18 cellular contexts compared by ENCODE assay signal in genomic region chr19:1558552-1558951, GRCh38. TPM values are rescaled to one million over a fixed set of nuclear protein-coding genes. Genes with fewer than 3 reads are reported as not detected.
A peak's percentile ranks its signal among the peaks of the same experiment; 100 is the strongest.
DNase-seq lines count a peak whose midpoint lies in the region; TF ChIP-seq lines count a peak whose summit lies in the region.
"Had no signal": no experiment of that assay in that cellular context is flagged by ENCODE, and none has a peak within 500 bp of the region (broad histone marks: within the 10 kb centered on the region; RNA-seq: fewer than 3 reads in every experiment).

No MANE protein-coding gene starts in this region.

- no peaks in the 10 kb centered on the region for H3K79me2 ChIP-seq in OCI-LY7 (ENCODE audit: insufficient read depth, low read depth, low read length)

- H3K27me3 Mint-ChIP-seq in glutamatergic neuron (ENCODE audit: unreplicated experiment) (peaks cover 4% of the 10 kb centered on the region), osteocyte (ENCODE audit: unreplicated experiment) (no peaks in the 10 kb centered on the region)
- H3K27me3 Mint-ChIP-seq in activated T-helper 1 cell treated with anti-CD3 and anti-CD28 coated beads, Interleukin-12 subunit alpha, Interleukin-12 subunit beta, Interleukin-2, Interleukin-4 antibody, amounts not matched to agents 30 ng/mL and 10 ng/mL and 1 ng/mL, durations not matched to agents 14 hours and 24 hours and 36 hours (ENCODE audit: insufficient read depth), result no peaks in the 10 kb centered on the region

- no peaks in the 10 kb centered on the region for H3K9me2 ChIP-seq in OCI-LY7 (ENCODE audit: insufficient read depth, low read length)

- POLR2A ChIA-PET in RWPE1 (lab: Yijun Ruan, JAX; ENCODE audit: low non-redundant PET), result interaction anchor here (0.6 kb wide), 2 partner anchors 18 to 288 kb away, joined by 3 read pairs; no protein-coding TSS in a partner anchor
- POLR2A ChIA-PET in OCI-LY7 (lab: Charles Lee), result no interaction called here

- H2AFZ ChIP-seq in OCI-LY7 (ENCODE audit: low read length), result no peak overlapping the region
- H2AFZ ChIP-seq: GM23338 had no signal

- H3K9me3 Mint-ChIP-seq in glutamatergic neuron (ENCODE audit: unreplicated experiment), result peaks cover 10% of the 10 kb centered on the region
- no peaks in the 10 kb centered on the region for H3K9me3 Mint-ChIP-seq in osteocyte (ENCODE audit: unreplicated experiment)
- no peaks in the 10 kb centered on the region for H3K9me3 Mint-ChIP-seq in activated T-helper 1 cell treated with anti-CD3 and anti-CD28 coated beads, Interleukin-12 subunit alpha, Interleukin-12 subunit beta, Interleukin-2, Interleukin-4 antibody, amounts not matched to agents 30 ng/mL and 10 ng/mL and 1 ng/mL, durations not matched to agents 14 hours and 24 hours and 36 hours
- H3K9me3 Mint-ChIP-seq: CD8-positive, alpha-beta T cell; GM23338 had no signal

- H3K4me3 Mint-ChIP-seq in glutamatergic neuron (ENCODE audit: unreplicated experiment) (no peak overlapping the region), osteocyte (ENCODE audit: unreplicated experiment) (no peak overlapping the region)
- H3K4me3 Mint-ChIP-seq in activated T-helper 1 cell treated with anti-CD3 and anti-CD28 coated beads, Interleukin-12 subunit alpha, Interleukin-12 subunit beta, Interleukin-2, Interleukin-4 antibody, amounts not matched to agents 30 ng/mL and 10 ng/mL and 1 ng/mL, durations not matched to agents 14 hours and 24 hours and 36 hours, result no peak overlapping the region
- H3K4me3 Mint-ChIP-seq: CD14-positive monocyte; CD8-positive, alpha-beta T cell; GM23338 had no signal

- intact Hi-C loops in OCI-LY7 (cut with micrococcal nuclease; ENCODE audit: unreplicated experiment), result no loop called here
- intact Hi-C loops in activated T-helper 1 cell treated with anti-CD3 and anti-CD28 coated beads, Interleukin-12 subunit alpha, Interleukin-12 subunit beta, Interleukin-2, Interleukin-4 antibody, amounts not matched to agents 30 ng/mL and 10 ng/mL and 1 ng/mL, durations not matched to agents 14 hours and 24 hours and 36 hours (cut with micrococcal nuclease), result no loop called here

- CTCF ChIA-PET in RWPE1 (lab: Yijun Ruan, JAX) (interaction anchor here (0.6 to 0.9 kb wide), 2 partner anchors 13 to 217 kb away, joined by 3 to 4 read pairs; no protein-coding TSS in a partner anchor), OCI-LY7 (lab: Charles Lee; ENCODE audit: unreplicated experiment) (interaction anchor here (0.6 kb wide), 1 partner anchor 10 kb away, joined by 3 read pairs; no protein-coding TSS in a partner anchor)

- no TSS peak for BruUV-seq in OCI-LY7 (replicated peaks; lab: Mats Ljungman, UMichigan)

- H3K4me2 ChIP-seq in OCI-LY7 (ENCODE audit: low read length), result no peak overlapping the region
- H3K4me2 ChIP-seq: GM23338 had no signal

- H3K4me3 ChIP-seq in OCI-LY7 (ENCODE audit: low read depth, low read length, poor library complexity, severe bottlenecking), result no peak overlapping the region
- H3K4me3 ChIP-seq: GM23338, HAP-1 had no signal

- H4K20me1 ChIP-seq in OCI-LY7 (ENCODE audit: insufficient read depth, low read length), result no peaks in the 10 kb centered on the region

- H3K9me3 ChIP-seq in OCI-LY7 (ENCODE audit: low read length), result no peaks in the 10 kb centered on the region
- H3K9me3 ChIP-seq: HAP-1 had no signal

- no peaks in the 10 kb centered on the region for H3K36me3 ChIP-seq in OCI-LY7 (ENCODE audit: insufficient read depth, low read length)

- H3K4me1 Mint-ChIP-seq in glutamatergic neuron (ENCODE audit: low read depth, unreplicated experiment) (peaks cover 8% of the 10 kb centered on the region), osteocyte (ENCODE audit: unreplicated experiment) (peaks cover 5% of the 10 kb centered on the region)
- no peaks in the 10 kb centered on the region for H3K4me1 Mint-ChIP-seq in activated T-helper 1 cell treated with anti-CD3 and anti-CD28 coated beads, Interleukin-12 subunit alpha, Interleukin-12 subunit beta, Interleukin-2, Interleukin-4 antibody, amounts not matched to agents 30 ng/mL and 10 ng/mL and 1 ng/mL, durations not matched to agents 14 hours and 24 hours and 36 hours (ENCODE audit: low read depth)
- H3K4me1 Mint-ChIP-seq: CD14-positive monocyte, GM23338 had no signal

- DNase-seq in D341Med (ENCODE audit: low spot score) (peak; percentile 31), RWPE1 (ENCODE audit: low spot score) (no peak), glutamatergic neuron (no peak), osteocyte (ENCODE audit: extremely low spot score, unreplicated experiment) (no peak), NCI-H82 (lab: John Stamatoyannopoulos, UW) (no peak), NCI-H82 treated with DMSO at 0.1 percent for 48 hours (lab: John Stamatoyannopoulos, UW; ENCODE audit: unreplicated experiment) (no peak), OCI-LY7 (ENCODE audit: low spot score) (no peak)
- DNase-seq in activated T-helper 1 cell treated with anti-CD3 and anti-CD28 coated beads, Interleukin-12 subunit alpha, Interleukin-12 subunit beta, Interleukin-2, Interleukin-4 antibody, amounts not matched to agents 30 ng/mL and 10 ng/mL and 1 ng/mL, durations not matched to agents 14 hours and 24 hours and 36 hours (ENCODE audit: low spot score), result no peak
- DNase-seq: CD8-positive, alpha-beta T cell; COR-L47; DND-41; GF-D8 had no signal

- H3K4me1 ChIP-seq in OCI-LY7 (ENCODE audit: insufficient read depth, low read length, poor library complexity, severe bottlenecking), result no peaks in the 10 kb centered on the region
- H3K4me1 ChIP-seq: HAP-1 had no signal

- peak overlapping the region; percentile 52 for H3K27ac Mint-ChIP-seq in glutamatergic neuron (ENCODE audit: unreplicated experiment)
- H3K27ac Mint-ChIP-seq in osteocyte (ENCODE audit: unreplicated experiment), result peak overlapping the region; percentile 23
- H3K27ac Mint-ChIP-seq in activated T-helper 1 cell treated with anti-CD3 and anti-CD28 coated beads, Interleukin-12 subunit alpha, Interleukin-12 subunit beta, Interleukin-2, Interleukin-4 antibody, amounts not matched to agents 30 ng/mL and 10 ng/mL and 1 ng/mL, durations not matched to agents 14 hours and 24 hours and 36 hours, result no peak overlapping the region
- H3K27ac Mint-ChIP-seq: CD8-positive, alpha-beta T cell; GM23338 had no signal

- no peak for TF ChIP-seq CTCF in RWPE1 (conservative IDR thresholded peaks at IDR 0.05; ENCODE audit: low read depth)
- no peak for TF ChIP-seq CTCF in glutamatergic neuron (IDR thresholded peaks at IDR 0.05; ENCODE audit: partially characterized antibody, unreplicated experiment)
- TF ChIP-seq CTCF in osteocyte (IDR thresholded peaks at IDR 0.05), result no peak
- TF ChIP-seq CTCF in OCI-LY7 (conservative IDR thresholded peaks at IDR 0.05; ENCODE audit: low read length), result no peak

- H3K36me3 Mint-ChIP-seq in glutamatergic neuron (ENCODE audit: unreplicated experiment) (no peaks in the 10 kb centered on the region), osteocyte (ENCODE audit: unreplicated experiment) (peaks cover 3% of the 10 kb centered on the region)
- no peaks in the 10 kb centered on the region for H3K36me3 Mint-ChIP-seq in activated T-helper 1 cell treated with anti-CD3 and anti-CD28 coated beads, Interleukin-12 subunit alpha, Interleukin-12 subunit beta, Interleukin-2, Interleukin-4 antibody, amounts not matched to agents 30 ng/mL and 10 ng/mL and 1 ng/mL, durations not matched to agents 14 hours and 24 hours and 36 hours (ENCODE audit: low read depth)
- H3K36me3 Mint-ChIP-seq: CD14-positive monocyte; CD8-positive, alpha-beta T cell had no signal

- H3K27ac ChIP-seq in RWPE1 (peak overlapping the region; percentile 3; the same call in 1 of the 2 replicates), OCI-LY7 (ENCODE audit: low read depth, low read length, poor library complexity, severe bottlenecking) (no peak overlapping the region)
- H3K27ac ChIP-seq: 22Rv1, HL-60 had no signal

RNA-seq across cellular contexts. Expression of gene MEX3D, which starts 9.6 kb away (rescaled TPM):
- total RNA-seq in glutamatergic neuron (ENCODE audit: unreplicated experiment) (96.7 TPM), osteocyte (65.5 and 67.5 TPM in 2 replicates), OCI-LY7 (2022) (9.4 and 11.9 TPM in 2 replicates)
- 11.7 and 13.6 TPM in 2 replicates for total RNA-seq in OCI-LY7 (2014; rRNA removed; shearing (Covaris generic))
- total RNA-seq in activated T-helper 1 cell treated with anti-CD3 and anti-CD28 coated beads, Interleukin-12 subunit alpha, Interleukin-12 subunit beta, Interleukin-2, Interleukin-4 antibody, amounts not matched to agents 30 ng/mL and 10 ng/mL and 1 ng/mL, durations not matched to agents 14 hours and 24 hours and 36 hours, result 14.6 and 15.0 TPM in 2 replicates

RNA-seq across cellular contexts. Expression of gene MBD3, which starts 34.1 kb away (rescaled TPM):
- 106 TPM for total RNA-seq in glutamatergic neuron (ENCODE audit: unreplicated experiment)
- 96.3 and 101 TPM in 2 replicates for total RNA-seq in osteocyte
- 147 and 172 TPM in 2 replicates for total RNA-seq in OCI-LY7 (2014; rRNA removed; shearing (Covaris generic))
- 168 TPM in 2 replicates for total RNA-seq in OCI-LY7 (2022)
- total RNA-seq in activated T-helper 1 cell treated with anti-CD3 and anti-CD28 coated beads, Interleukin-12 subunit alpha, Interleukin-12 subunit beta, Interleukin-2, Interleukin-4 antibody, amounts not matched to agents 30 ng/mL and 10 ng/mL and 1 ng/mL, durations not matched to agents 14 hours and 24 hours and 36 hours, result 136 and 139 TPM in 2 replicates

RNA-seq across cellular contexts. Expression of gene PLK5, which starts 34.7 kb away (rescaled TPM):
- total RNA-seq in glutamatergic neuron (ENCODE audit: unreplicated experiment) (0.69 TPM), osteocyte (0.54 TPM in 1 of 2 replicates, not detected in the other), OCI-LY7 (2022) (0.17 and 0.26 TPM in 2 replicates)
- total RNA-seq in OCI-LY7 (2014; rRNA removed; shearing (Covaris generic)), result 0.31 TPM in 1 of 2 replicates, not detected in the other
- not detected in 2 replicates for total RNA-seq in activated T-helper 1 cell treated with anti-CD3 and anti-CD28 coated beads, Interleukin-12 subunit alpha, Interleukin-12 subunit beta, Interleukin-2, Interleukin-4 antibody, amounts not matched to agents 30 ng/mL and 10 ng/mL and 1 ng/mL, durations not matched to agents 14 hours and 24 hours and 36 hours
- total RNA-seq: A673; CD8-positive, alpha-beta T cell had no signal

RNA-seq across cellular contexts. Expression of gene ADAMTSL5, which starts 45.7 kb away (rescaled TPM):
- total RNA-seq in glutamatergic neuron (ENCODE audit: unreplicated experiment), result 0.83 TPM
- total RNA-seq in osteocyte, result 4.4 and 6.4 TPM in 2 replicates
- total RNA-seq in OCI-LY7 (2014; rRNA removed; shearing (Covaris generic)), result not detected in 2 replicates
- 0.34 TPM in 1 of 2 replicates, not detected in the other for total RNA-seq in OCI-LY7 (2022)
- total RNA-seq in activated T-helper 1 cell treated with anti-CD3 and anti-CD28 coated beads, Interleukin-12 subunit alpha, Interleukin-12 subunit beta, Interleukin-2, Interleukin-4 antibody, amounts not matched to agents 30 ng/mL and 10 ng/mL and 1 ng/mL, durations not matched to agents 14 hours and 24 hours and 36 hours, result 3.6 and 7.0 TPM in 2 replicates

RNA-seq across cellular contexts. Expression of gene UQCR11, which starts 46.7 kb away (rescaled TPM):
- total RNA-seq in glutamatergic neuron (ENCODE audit: unreplicated experiment) (204 TPM), osteocyte (203 and 206 TPM in 2 replicates), OCI-LY7 (2022) (143 and 187 TPM in 2 replicates)
- total RNA-seq in OCI-LY7 (2014; rRNA removed; shearing (Covaris generic)), result 85.3 and 86.2 TPM in 2 replicates
- total RNA-seq in activated T-helper 1 cell treated with anti-CD3 and anti-CD28 coated beads, Interleukin-12 subunit alpha, Interleukin-12 subunit beta, Interleukin-2, Interleukin-4 antibody, amounts not matched to agents 30 ng/mL and 10 ng/mL and 1 ng/mL, durations not matched to agents 14 hours and 24 hours and 36 hours, result 171 and 176 TPM in 2 replicates
